Comparison of ENCODE assay signal across 1 cellular context in genomic region chr7:36165059-36165458, GRCh38.
A peak's percentile ranks its signal among the peaks of the same experiment; 100 is the strongest.
TF ChIP-seq lines count a peak whose summit lies in the region.

No MANE protein-coding gene starts in this region.

TF ChIP-seq in HepG2, 621 proteins besides CTCF, POLR2A, EP300 and RAD21 (continued from another document and continues in another):
- TF ChIP-seq SIX1 (CRISPR knock-in tag; IDR thresholded peaks at IDR 0.05; ENCODE audit: borderline replicate concordance): no peak
- no peak for TF ChIP-seq ZFAT (CRISPR knock-in tag; conservative IDR thresholded peaks at IDR 0.05)
- no peak for TF ChIP-seq TCF12 (IDR thresholded peaks at IDR 0.05)
- no peak for TF ChIP-seq TCF12 (CRISPR knock-in tag; IDR thresholded peaks at IDR 0.05)
- TF ChIP-seq MAF1 (CRISPR knock-in tag; IDR thresholded peaks at IDR 0.05; ENCODE audit: borderline replicate concordance): no peak
- no peak for TF ChIP-seq NR2F1 (CRISPR knock-in tag; IDR thresholded peaks at IDR 0.05)
- TF ChIP-seq NCOR1 (IDR thresholded peaks at IDR 0.05; ENCODE audit: borderline replicate concordance, low read length): peak; percentile 77
- no peak for TF ChIP-seq ZNF136 (CRISPR knock-in tag; IDR thresholded peaks at IDR 0.05; ENCODE audit: low read depth)
- TF ChIP-seq ZNF841 (CRISPR knock-in tag; IDR thresholded peaks at IDR 0.05; ENCODE audit: borderline replicate concordance): no peak
- no peak for TF ChIP-seq SMARCC2 (IDR thresholded peaks at IDR 0.05)
- peak; percentile 87 for TF ChIP-seq ARID3A (IDR thresholded peaks at IDR 0.05; ENCODE audit: low read depth, low read length)
- no peak; the same call in 1 of the 2 replicates for TF ChIP-seq TBX2 (CRISPR knock-in tag; IDR thresholded peaks at IDR 0.05; ENCODE audit: borderline replicate concordance)
- peak; percentile 94 for TF ChIP-seq CEBPG (CRISPR knock-in tag; IDR thresholded peaks at IDR 0.05)
- no peak for TF ChIP-seq IKZF1 (IDR thresholded peaks at IDR 0.05)
- no peak for TF ChIP-seq ZNF710 (CRISPR knock-in tag; IDR thresholded peaks at IDR 0.05; ENCODE audit: borderline replicate concordance)
- TF ChIP-seq FUBP1 (CRISPR knock-in tag; IDR thresholded peaks at IDR 0.05; ENCODE audit: borderline replicate concordance): no peak
- TF ChIP-seq SYNCRIP (IDR thresholded peaks at IDR 0.05; ENCODE audit: insufficient read depth, low read depth, low read length): no peak
- no peak for TF ChIP-seq BRD4 (CRISPR knock-in tag; IDR thresholded peaks at IDR 0.05)
- no peak for TF ChIP-seq THAP9 (CRISPR knock-in tag; IDR thresholded peaks at IDR 0.05; ENCODE audit: borderline replicate concordance)
- no peak for TF ChIP-seq SP1 (IDR thresholded peaks at IDR 0.05)
- no peak for TF ChIP-seq SP1 (CRISPR knock-in tag; IDR thresholded peaks at IDR 0.05)
- no peak for TF ChIP-seq ZFP1 (CRISPR knock-in tag; IDR thresholded peaks at IDR 0.05)
- peak; percentile 30; the same call in 1 of the 2 replicates for TF ChIP-seq THRA (CRISPR knock-in tag; IDR thresholded peaks at IDR 0.05; ENCODE audit: borderline replicate concordance)
- no peak for TF ChIP-seq EZH2 (conservative IDR thresholded peaks at IDR 0.05; ENCODE audit: low read depth, low read length)
- no peak for TF ChIP-seq ZNF17 (CRISPR knock-in tag; IDR thresholded peaks at IDR 0.05)
- peak; percentile 30; the same call in 1 of the 2 replicates for TF ChIP-seq PPARG (CRISPR knock-in tag; conservative IDR thresholded peaks at IDR 0.05)
- no peak for TF ChIP-seq ZBTB21 (CRISPR knock-in tag; IDR thresholded peaks at IDR 0.05)
- TF ChIP-seq TEAD3 (CRISPR knock-in tag; optimal IDR thresholded peaks at IDR 0.05; ENCODE audit: borderline replicate concordance): peak; percentile 81
- TF ChIP-seq AKNA (CRISPR knock-in tag; IDR thresholded peaks at IDR 0.05; ENCODE audit: borderline replicate concordance): no peak
- TF ChIP-seq ZFP36L2 (CRISPR knock-in tag; IDR thresholded peaks at IDR 0.05): no peak
- TF ChIP-seq ZNF501 (CRISPR knock-in tag; IDR thresholded peaks at IDR 0.05): no peak
- TF ChIP-seq PAXIP1 (CRISPR knock-in tag; conservative IDR thresholded peaks at IDR 0.05): peak; percentile 80
- TF ChIP-seq ZNF879 (CRISPR knock-in tag; IDR thresholded peaks at IDR 0.05): no peak
- TF ChIP-seq TFE3 (CRISPR knock-in tag; IDR thresholded peaks at IDR 0.05): no peak
